Comparison of ENCODE assay signal across 8 cellular contexts in the genomic region with DNA sequence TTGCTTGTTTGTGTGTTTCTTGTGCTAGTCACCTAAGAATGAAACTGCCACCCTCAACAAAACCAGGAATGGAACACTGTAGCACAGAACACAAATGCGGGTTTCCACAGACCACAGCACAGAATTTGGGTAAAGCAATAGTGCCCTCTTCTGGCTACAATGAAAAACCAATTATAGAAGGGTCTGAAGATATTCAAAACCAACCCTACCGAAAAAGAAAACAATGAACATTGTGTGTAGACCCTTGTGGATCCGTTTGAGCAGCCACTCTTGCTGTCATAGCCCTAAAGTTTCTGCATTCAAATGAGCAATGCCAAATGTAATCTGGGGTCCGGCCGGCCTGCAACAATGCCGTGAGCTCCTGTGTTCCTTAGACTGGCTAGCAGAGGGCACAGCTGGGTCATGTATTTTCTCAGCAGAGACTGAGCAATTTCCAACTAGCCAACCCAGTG. TPM values are rescaled to one million over a fixed set of nuclear protein-coding genes. Genes with fewer than 3 reads are reported as not detected.
DNase-seq lines count a peak whose midpoint lies in the region; ATAC-seq and TF ChIP-seq lines count a peak whose summit lies in the region.

No MANE protein-coding gene starts in this region.

- TF ChIP-seq CTCF in GM12873 (IDR thresholded peaks at IDR 0.05; ENCODE audit: insufficient read depth, low read depth, low read length, missing control alignments), result peak; percentile 63
- peak; percentile 53 to 84 for TF ChIP-seq CTCF in right atrium auricular region (IDR thresholded peaks at IDR 0.05)

- no peaks in the 10 kb centered on the region for H3K9me3 Mint-ChIP-seq in activated naive CD8-positive, alpha-beta T cell treated with anti-CD3 and anti-CD28 coated beads, Interleukin-2, amount 50 U/mL, for 24 hours

- H3K27me3 ChIP-seq in right atrium auricular region, result no peaks in the 10 kb centered on the region

- no peaks in the 10 kb centered on the region for H3K36me3 ChIP-seq in right atrium auricular region

- no peaks in the 10 kb centered on the region for H3K9me3 ChIP-seq in right atrium auricular region

- DNase-seq in AG20443 (ENCODE audit: low spot score) (peak; percentile 79), NCI-H748 (lab: John Stamatoyannopoulos, UW; ENCODE audit: unreplicated experiment) (peak; percentile 85), right atrium auricular region (ENCODE audit: low spot score) (no peak), sciatic nerve (ENCODE audit: low spot score) (no peak)
- DNase-seq in activated naive CD8-positive, alpha-beta T cell treated with anti-CD3 and anti-CD28 coated beads, Interleukin-2, amount 50 U/mL, for 24 hours, result no peak

- no peak overlapping the region for H3K27ac Mint-ChIP-seq in activated naive CD8-positive, alpha-beta T cell treated with anti-CD3 and anti-CD28 coated beads, Interleukin-2, amount 50 U/mL, for 24 hours

- intact Hi-C loops in sciatic nerve (cut with DNase I), result loop anchor here (5.0 to 10.0 kb wide), 3 partner anchors 614 to 1054 kb away; no protein-coding TSS in a partner anchor

- no peak overlapping the region for H3K27ac ChIP-seq in right atrium auricular region

- H3K4me1 ChIP-seq in right atrium auricular region, result peaks cover 0 to 7% of the 10 kb centered on the region in 2 donors

- peaks cover 14% of the 10 kb centered on the region for H3K27me3 Mint-ChIP-seq in activated naive CD8-positive, alpha-beta T cell treated with anti-CD3 and anti-CD28 coated beads, Interleukin-2, amount 50 U/mL, for 24 hours

- no peak overlapping the region for H3K4me3 Mint-ChIP-seq in activated naive CD8-positive, alpha-beta T cell treated with anti-CD3 and anti-CD28 coated beads, Interleukin-2, amount 50 U/mL, for 24 hours

- H3K4me1 Mint-ChIP-seq in activated naive CD8-positive, alpha-beta T cell treated with anti-CD3 and anti-CD28 coated beads, Interleukin-2, amount 50 U/mL, for 24 hours, result peaks cover 2% of the 10 kb centered on the region

- ATAC-seq in HG03135 (IDR thresholded peaks at IDR 0.05; ENCODE audit: unreplicated experiment), result peak; percentile 59
- ATAC-seq in activated naive CD8-positive, alpha-beta T cell treated with anti-CD3 and anti-CD28 coated beads, Interleukin-2, amount 50 U/mL, for 24 hours, result peak; percentile 76
- peak; percentile 89 for ATAC-seq in sciatic nerve
- ATAC-seq in HG02610 (IDR thresholded peaks at IDR 0.05; ENCODE audit: unreplicated experiment), result no peak

- H3K4me3 ChIP-seq in right atrium auricular region, result no peak overlapping the region

- no peaks in the 10 kb centered on the region for H3K36me3 Mint-ChIP-seq in activated naive CD8-positive, alpha-beta T cell treated with anti-CD3 and anti-CD28 coated beads, Interleukin-2, amount 50 U/mL, for 24 hours (ENCODE audit: low read depth)

RNA-seq across cellular contexts. Expression of gene ENC1, which starts 8.3 kb away (rescaled TPM):
- total RNA-seq in right atrium auricular region (10 to 100 TPM in 1 of 2 donors, 1 to 10 TPM in 1; 5.0 to 18.5 TPM), sciatic nerve (6.6 TPM)

RNA-seq across cellular contexts. Expression of gene HEXB, which starts 36.2 kb away (rescaled TPM):
- total RNA-seq in right atrium auricular region, result 10 to 100 TPM; 52.2 to 65.8 TPM
- total RNA-seq in sciatic nerve, result 103 TPM

Comparison
In these comparisons a context has a peak if more than half of its experiments do, and no peak if none do; other contexts are left out.
1. DNase-seq: peak in AG20443 (single experiment) and NCI-H748 (single experiment); none in activated naive CD8-positive, alpha-beta T cell treated with anti-CD3 and anti-CD28 coated beads, Interleukin-2, amount 50 U/mL, for 24 hours (single experiment), right atrium auricular region (single experiment) and sciatic nerve (single experiment).